11 cellular contexts compared by ENCODE assay signal in the genomic region with DNA sequence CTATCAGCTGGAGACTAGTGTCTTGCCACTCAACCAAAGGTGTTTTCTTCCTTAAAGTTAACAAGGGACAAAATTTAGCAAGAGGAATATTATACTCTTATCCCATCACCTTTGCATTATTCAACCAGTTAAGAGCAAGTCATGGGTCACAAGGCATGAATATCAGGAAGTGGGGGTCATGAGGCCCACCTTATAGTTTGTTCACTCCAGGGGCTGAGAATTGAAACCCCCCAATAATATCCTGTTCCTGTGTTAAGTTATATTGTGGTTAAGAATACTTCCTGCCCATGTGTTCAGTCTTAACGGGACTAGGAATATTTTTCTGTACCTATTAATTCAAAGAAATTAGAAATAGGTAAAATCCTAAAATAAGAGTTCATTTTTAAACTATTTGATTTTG.
"Had no signal": no experiment of that assay in that cellular context is flagged by ENCODE, and none has a peak within 500 bp of the region (broad histone marks: within the 10 kb centered on the region; RNA-seq: fewer than 3 reads in every experiment).

No MANE protein-coding gene starts in this region.

- H3K27ac ChIP-seq: GM23248, HL-60 had no signal

- H3K9me3 ChIP-seq: HAP-1 had no signal

- H3K4me3 ChIP-seq: GM23248, HAP-1, K562 had no signal

- H2AFZ ChIP-seq: GM23248 had no signal

- DNase-seq: GM23248, GOT3, H7, HFFc6, Karpas-422, KG1 had no signal

- ATAC-seq: HCT116, HepG2, K562 had no signal

- H3K9ac ChIP-seq: GM23248 had no signal

- H3K36me3 ChIP-seq: HAP-1 had no signal

- H3K4me1 ChIP-seq: HAP-1 had no signal
